In genomic region chr5:94793113-94793815, GRCh38 we compare ENCODE assay signal across 8 cellular contexts.
DNase-seq lines count a peak whose midpoint lies in the region; ATAC-seq lines count a peak whose summit lies in the region.

No MANE protein-coding gene starts in this region.

- peaks cover 14% of the 10 kb centered on the region for H3K27me3 ChIP-seq in HAP-1 (ENCODE audit: low read depth)

- H3K9me3 ChIP-seq in HAP-1, result no peaks in the 10 kb centered on the region

- H3K36me3 ChIP-seq in HAP-1 (replicated peaks), result no peaks in the 10 kb centered on the region

- no peak overlapping the region for H3K4me3 ChIP-seq in HAP-1

- DNase-seq in activated CD4-positive, CD25-positive, alpha-beta regulatory T cell treated with anti-CD3 and anti-CD28 coated beads, Interleukin-2, amount 50 U/mL, for 72 hours, result no peak
- DNase-seq in NCI-H226 (peak; percentile 55), dermis blood vessel endothelial cell (peak; percentile 53), iPS-NIHi11 (ENCODE audit: low spot score) (no peak), HAP-1 (ENCODE audit: low spot score in 2 of 2) (no peak), SK-N-DZ (ENCODE audit: low spot score) (no peak)

- no peaks in the 10 kb centered on the region for H3K4me1 ChIP-seq in HAP-1

- in situ Hi-C loops in HAP-1 (cut with MboI; ENCODE audit: low sequenced_read_pairs), result no loop called here

- peak; percentile 97 for ATAC-seq in activated CD4-positive, CD25-positive, alpha-beta regulatory T cell treated with anti-CD3 and anti-CD28 coated beads, Interleukin-2, amount 50 U/mL, for 24 hours
- ATAC-seq in HG02571 (IDR thresholded peaks at IDR 0.05; ENCODE audit: unreplicated experiment), result peak; percentile 100

Comparison
In these comparisons a context has a peak if more than half of its experiments do, and no peak if none do; other contexts are left out.
1. DNase-seq: peak in NCI-H226 (single experiment) and dermis blood vessel endothelial cell (single experiment); none in activated CD4-positive, CD25-positive, alpha-beta regulatory T cell treated with anti-CD3 and anti-CD28 coated beads, Interleukin-2, amount 50 U/mL, for 72 hours (single experiment), iPS-NIHi11 (single experiment), HAP-1 (0 of 2) and SK-N-DZ (single experiment).